ENCODE assay signal across 19 cellular contexts in genomic region chr11:44177905-44178304, GRCh38.
DNase-seq lines count a peak whose midpoint lies in the region; ATAC-seq, FAIRE-seq and TF ChIP-seq lines count a peak whose summit lies in the region.
"Had no signal": no experiment of that assay in that cellular context is flagged by ENCODE, and none has a peak within 500 bp of the region (broad histone marks: within the 10 kb centered on the region; RNA-seq: fewer than 3 reads in every experiment).

No MANE protein-coding gene starts in this region.

- intact Hi-C loops in testis (cut with DNase I; ENCODE audit: low total_unique reads) = no loop called here

- no peaks in the 10 kb centered on the region for H3K27me3 ChIP-seq in GM23338 (ENCODE audit: insufficient read depth)
- no peaks in the 10 kb centered on the region for H3K27me3 ChIP-seq in astrocyte (ENCODE audit: insufficient read depth, low read length)
- H3K27me3 ChIP-seq in testis = no peaks in the 10 kb centered on the region
- H3K27me3 ChIP-seq: Peyer's patch had no signal

- ATAC-seq in GM23338 = no peak
- no peak for ATAC-seq in GM18870 (IDR thresholded peaks at IDR 0.05; ENCODE audit: unreplicated experiment)
- ATAC-seq: Right ventricle myocardium inferior had no signal

- H3K27ac ChIP-seq in GM23338 (ENCODE audit: low read depth) = no peak overlapping the region
- H3K27ac ChIP-seq in astrocyte (ENCODE audit: low read depth, low read length) = no peak overlapping the region
- H3K27ac ChIP-seq in testis = no peak overlapping the region
- H3K27ac ChIP-seq: Peyer's patch had no signal

- no peaks in the 10 kb centered on the region for H3K9me3 ChIP-seq in astrocyte (ENCODE audit: insufficient read depth, low read depth, low read length)
- H3K9me3 ChIP-seq in testis = no peaks in the 10 kb centered on the region
- H3K9me3 ChIP-seq: Caco-2, Peyer's patch, SK-N-SH had no signal

- FAIRE-seq in astrocyte (lab: Jason Lieb, UNC) = no peak
- FAIRE-seq: GM19239 had no signal

- no peak overlapping the region for H3K9ac ChIP-seq in astrocyte (ENCODE audit: low read length)
- H3K9ac ChIP-seq: SK-N-SH had no signal

- TF ChIP-seq CTCF in GM23338 (conservative IDR thresholded peaks at IDR 0.05; ENCODE audit: low read depth in 2 of 2) (no peak), astrocyte (IDR thresholded peaks at IDR 0.05; ENCODE audit: insufficient read depth, low read depth, low read length) (no peak), nephron progenitor cell (IDR thresholded peaks at IDR 0.05) (no peak), testis (IDR thresholded peaks at IDR 0.05) (no peak)

- H3K36me3 Mint-ChIP-seq in GM23338 (ENCODE audit: low read depth) = peaks cover 3% of the 10 kb centered on the region; the same call in 2 of the 3 replicates
- peaks cover 1% of the 10 kb centered on the region for H3K36me3 Mint-ChIP-seq in astrocyte (ENCODE audit: low read depth, unreplicated experiment)
- peaks cover 24% of the 10 kb centered on the region for H3K36me3 Mint-ChIP-seq in nephron progenitor cell (ENCODE audit: low read depth)

- peaks cover 26% of the 10 kb centered on the region for H3K4me1 Mint-ChIP-seq in GM23338
- H3K4me1 Mint-ChIP-seq in astrocyte (ENCODE audit: low read depth, unreplicated experiment) = peaks cover 18% of the 10 kb centered on the region
- peaks cover 52% of the 10 kb centered on the region for H3K4me1 Mint-ChIP-seq in nephron progenitor cell

- H3K27me3 Mint-ChIP-seq in GM23338 (ENCODE audit: insufficient read depth, low read depth, poor library complexity) = no peaks in the 10 kb centered on the region
- H3K27me3 Mint-ChIP-seq in astrocyte (ENCODE audit: low read depth, unreplicated experiment) = no peaks in the 10 kb centered on the region
- peaks cover 9% of the 10 kb centered on the region for H3K27me3 Mint-ChIP-seq in nephron progenitor cell (ENCODE audit: low read depth, poor library complexity)

- DNase-seq in GM23338 (ENCODE audit: low spot score) = no peak
- no peak for DNase-seq in astrocyte (ENCODE audit: low read depth)
- no peak for DNase-seq in nephron progenitor cell
- DNase-seq in testis = no peak
- DNase-seq in 8988T = no peak
- DNase-seq in cortex of kidney (lab: John Stamatoyannopoulos, UW) = no peak
- DNase-seq: ACHN, AML-193, Caco-2, NCI-H1417 treated with DMSO at 0.1 percent for 48 hours, NCI-H1930, NCI-H2171 treated with DMSO at 0.1 percent for 48 hours, Peyer's patch, SK-N-SH, T-helper 1 cell had no signal

- no peaks in the 10 kb centered on the region for H3K79me2 ChIP-seq in GM23338 (replicated peaks; ENCODE audit: insufficient read depth)
- H3K79me2 ChIP-seq in astrocyte (ENCODE audit: insufficient read depth, low read length) = no peaks in the 10 kb centered on the region

- H3K4me1 ChIP-seq in GM23338 (ENCODE audit: insufficient read depth) = peaks cover 14% of the 10 kb centered on the region
- H3K4me1 ChIP-seq in astrocyte (ENCODE audit: insufficient read depth, low read length) = no peaks in the 10 kb centered on the region
- no peaks in the 10 kb centered on the region for H3K4me1 ChIP-seq in testis
- H3K4me1 ChIP-seq: Caco-2, Peyer's patch had no signal

- H3K9me3 Mint-ChIP-seq in GM23338 = no peaks in the 10 kb centered on the region
- H3K9me3 Mint-ChIP-seq in astrocyte (ENCODE audit: unreplicated experiment) = no peaks in the 10 kb centered on the region
- peaks cover 4% of the 10 kb centered on the region for H3K9me3 Mint-ChIP-seq in nephron progenitor cell

- no peak for TF ChIP-seq POLR2A in testis (IDR thresholded peaks at IDR 0.05)

- H3K9me2 ChIP-seq in GM23338 (ENCODE audit: insufficient read depth) = no peaks in the 10 kb centered on the region
- H3K9me2 ChIP-seq: SK-N-SH had no signal

- WGBS in testis, 2 donors = 88 to 89% methylated on average over 1 of the region's 1 CpG

- H4K20me1 ChIP-seq in GM23338 (replicated peaks; ENCODE audit: insufficient read depth) (no peaks in the 10 kb centered on the region; the same call in 1 of the 2 replicates), astrocyte (ENCODE audit: insufficient read depth, low read length) (peaks cover 10% of the 10 kb centered on the region)

- no peak for TF ChIP-seq EP300 in Ishikawa (IDR thresholded peaks at IDR 0.05; ENCODE audit: borderline replicate concordance)

- H3F3A ChIP-seq in GM23338 (replicated peaks; ENCODE audit: low read depth) = no peaks in the 10 kb centered on the region

- H3K4me3 ChIP-seq in GM23338 (no peak overlapping the region), astrocyte (ENCODE audit: insufficient read depth, low read depth, low read length) (no peak overlapping the region), testis (no peak overlapping the region)
- H3K4me3 ChIP-seq: Peyer's patch had no signal

- TF ChIP-seq RAD21 in Ishikawa (IDR thresholded peaks at IDR 0.05; ENCODE audit: low read depth) = no peak

- H3K4me3 Mint-ChIP-seq in GM23338 = no peak overlapping the region
- H3K4me3 Mint-ChIP-seq in astrocyte (ENCODE audit: unreplicated experiment) = no peak overlapping the region
- H3K4me3 Mint-ChIP-seq in nephron progenitor cell = no peak overlapping the region

- no peak overlapping the region for H3K27ac Mint-ChIP-seq in GM23338
- H3K27ac Mint-ChIP-seq in astrocyte (ENCODE audit: unreplicated experiment) = peak overlapping the region; percentile 79
- H3K27ac Mint-ChIP-seq in nephron progenitor cell = peak overlapping the region; percentile 50

- peak overlapping the region; percentile 55; the same call in 1 of the 2 replicates for H3K4me2 ChIP-seq in GM23338
- H3K4me2 ChIP-seq in astrocyte (ENCODE audit: low read length) = no peak overlapping the region
- H3K4me2 ChIP-seq: SK-N-SH had no signal

- H2AFZ ChIP-seq in GM23338 (no peak overlapping the region), astrocyte (ENCODE audit: low read depth, low read length) (no peak overlapping the region)

- H3K36me3 ChIP-seq in GM23338 (ENCODE audit: insufficient read depth) (no peaks in the 10 kb centered on the region), astrocyte (ENCODE audit: insufficient read depth, low read length) (no peaks in the 10 kb centered on the region), testis (ENCODE audit: low read depth, missing control alignments) (no peaks in the 10 kb centered on the region)

TF ChIP-seq in GM23338, 12 proteins besides CTCF, POLR2A, EP300 and RAD21:
- TF ChIP-seq NANOG (IDR thresholded peaks at IDR 0.05; ENCODE audit: borderline replicate concordance) = no peak

TF ChIP-seq in Ishikawa, 13 proteins besides CTCF, POLR2A, EP300 and RAD21:
- TF ChIP-seq CEBPB (IDR thresholded peaks at IDR 0.05) (0 out of 2 replicates have a peak, but pooled peaks have one; percentile 39), TAF1 (IDR thresholded peaks at IDR 0.05; ENCODE audit: low read depth) (no peak)
